In genomic region chr17:3475155-3475808, GRCh38 we compare ENCODE assay signal across 14 cellular contexts. TPM values are rescaled to one million over a fixed set of nuclear protein-coding genes. Genes with fewer than 3 reads are reported as not detected.
DNase-seq lines count a peak whose midpoint lies in the region; ATAC-seq and TF ChIP-seq lines count a peak whose summit lies in the region.
"Had no signal": no experiment of that assay in that cellular context is flagged by ENCODE, and none has a peak within 500 bp of the region (broad histone marks: within the 10 kb centered on the region; RNA-seq: fewer than 3 reads in every experiment).

No MANE protein-coding gene starts in this region.

- TF ChIP-seq POLR2A in breast epithelium (IDR thresholded peaks at IDR 0.05) (no peak), ovary (IDR thresholded peaks at IDR 0.05) (no peak), transverse colon (IDR thresholded peaks at IDR 0.05) (no peak)

- TF ChIP-seq CTCF in breast epithelium (IDR thresholded peaks at IDR 0.05) (no peak), glutamatergic neuron (IDR thresholded peaks at IDR 0.05; ENCODE audit: partially characterized antibody, unreplicated experiment) (no peak), ovary (IDR thresholded peaks at IDR 0.05) (no peak), transverse colon (IDR thresholded peaks at IDR 0.05) (no peak)

- peak overlapping the region in 2 of 3 donors; percentile 40 to 60 for H3K4me3 ChIP-seq in breast epithelium
- peak overlapping the region; percentile 19 for H3K4me3 ChIP-seq in ovary
- H3K4me3 ChIP-seq in transverse colon, result peak overlapping the region in 2 of 4 donors; percentile 16 to 45
- H3K4me3 ChIP-seq: lung had no signal

- no peaks in the 10 kb centered on the region for H3K36me3 ChIP-seq in breast epithelium
- H3K36me3 ChIP-seq in ovary, result no peaks in the 10 kb centered on the region
- no peaks in the 10 kb centered on the region for H3K36me3 ChIP-seq in transverse colon
- H3K36me3 ChIP-seq: heart right ventricle had no signal

- H3K4me1 ChIP-seq in breast epithelium, result no peaks in the 10 kb centered on the region
- peaks cover 1% of the 10 kb centered on the region for H3K4me1 ChIP-seq in ovary (ENCODE audit: insufficient read depth)
- peaks cover 11 to 38% (median 18%) of the 10 kb centered on the region in 4 donors for H3K4me1 ChIP-seq in transverse colon

- H3K4me1 Mint-ChIP-seq in glutamatergic neuron (ENCODE audit: low read depth, unreplicated experiment), result peaks cover 6% of the 10 kb centered on the region
- H3K4me1 Mint-ChIP-seq in T-helper 2 cell treated with Interferon-gamma antibody and Interleukin-4, amounts not matched to agents 5 μg/mL and 100 μg/mL, for 36 hours (ENCODE audit: low read depth), result peaks cover 5% of the 10 kb centered on the region

- no peak overlapping the region for H3K4me3 Mint-ChIP-seq in glutamatergic neuron (ENCODE audit: unreplicated experiment)
- no peak overlapping the region for H3K4me3 Mint-ChIP-seq in T-helper 2 cell treated with Interferon-gamma antibody and Interleukin-4, amounts not matched to agents 5 μg/mL and 100 μg/mL, for 36 hours

- no peaks in the 10 kb centered on the region for H3K27me3 ChIP-seq in breast epithelium
- no peaks in the 10 kb centered on the region for H3K27me3 ChIP-seq in ovary
- no peaks in the 10 kb centered on the region for H3K27me3 ChIP-seq in transverse colon
- H3K27me3 ChIP-seq: heart right ventricle had no signal

- in situ Hi-C loops in transverse colon (cut with MboI; ENCODE audit: low pct_ligation_motif_present in 1 of 4, low pct_unique_long_range_greater_than_20kb in 1 of 4, low sequenced_read_pairs in 3 of 4), result loop anchor here in 1 of 4 donors (25.0 kb wide), 1 partner anchor 88 kb away; the partner anchor contains the start of genes OR1E1 and OR3A2

- peaks cover 2% of the 10 kb centered on the region for H3K9me3 Mint-ChIP-seq in glutamatergic neuron (ENCODE audit: unreplicated experiment)
- no peaks in the 10 kb centered on the region for H3K9me3 Mint-ChIP-seq in T-helper 2 cell treated with Interferon-gamma antibody and Interleukin-4, amounts not matched to agents 5 μg/mL and 100 μg/mL, for 36 hours

- 42 to 48% (median 48%) methylated on average over 6 of the region's 6 CpGs for WGBS in ovary, 3 donors
- WGBS in transverse colon (ENCODE audit: low coverage in 1 of 2), 2 donors, result 53 to 63% methylated on average over 5 to 6 of the region's 6 CpGs

- H3K27ac ChIP-seq in breast epithelium (peak overlapping the region; percentile 34 to 62), ovary (no peak overlapping the region), transverse colon (peak overlapping the region; percentile 69 to 84 (median 74))
- H3K27ac ChIP-seq: C4-2B had no signal

- ATAC-seq in GM19397 (IDR thresholded peaks at IDR 0.05; ENCODE audit: unreplicated experiment), result no peak
- ATAC-seq: SK-N-SH treated with all-trans-retinoic acid at 6 μM for 48 hours had no signal

- no peak for TF ChIP-seq EP300 in ovary (IDR thresholded peaks at IDR 0.05)
- no peak for TF ChIP-seq EP300 in transverse colon (IDR thresholded peaks at IDR 0.05; ENCODE audit: low read depth)

- H3K27ac Mint-ChIP-seq in glutamatergic neuron (ENCODE audit: unreplicated experiment), result peak overlapping the region; percentile 33
- no peak overlapping the region for H3K27ac Mint-ChIP-seq in T-helper 2 cell treated with Interferon-gamma antibody and Interleukin-4, amounts not matched to agents 5 μg/mL and 100 μg/mL, for 36 hours

- no peaks in the 10 kb centered on the region for H3K36me3 Mint-ChIP-seq in glutamatergic neuron (ENCODE audit: unreplicated experiment)
- no peaks in the 10 kb centered on the region for H3K36me3 Mint-ChIP-seq in T-helper 2 cell treated with Interferon-gamma antibody and Interleukin-4, amounts not matched to agents 5 μg/mL and 100 μg/mL, for 36 hours (ENCODE audit: low read depth)

- no peaks in the 10 kb centered on the region for H3K9me3 ChIP-seq in breast epithelium
- H3K9me3 ChIP-seq in ovary, result no peaks in the 10 kb centered on the region
- H3K9me3 ChIP-seq in transverse colon, result no peaks in the 10 kb centered on the region
- H3K9me3 ChIP-seq: heart right ventricle had no signal

- no peak for DNase-seq in breast epithelium (ENCODE audit: low spot score in 2 of 2)
- no peak for DNase-seq in glutamatergic neuron
- no peak for DNase-seq in ovary
- DNase-seq in transverse colon, result no peak
- DNase-seq in T-helper 2 cell treated with Interferon-gamma antibody and Interleukin-4, amounts not matched to agents 5 μg/mL and 100 μg/mL, for 36 hours (ENCODE audit: low spot score), result no peak
- DNase-seq in NK-92 treated with Interleukin-12 subunit alpha and Interleukin-12 subunit beta, amount 100 ng/mL, for 24 hours (lab: John Stamatoyannopoulos, UW), result no peak
- DNase-seq: activated CD8-positive, alpha-beta memory T cell treated with anti-CD3 and anti-CD28 coated beads for 24 hours; activated gamma-delta T cell treated with Interleukin-2 at 50 U/mL for 16 hours; heart right ventricle; MV-4-11 had no signal

- intact Hi-C loops in breast epithelium (cut with DNase I; ENCODE audit: low total_unique reads) (no loop called here), ovary (cut with DNase I) (no loop called here), transverse colon (cut with DNase I; ENCODE audit: low total_unique reads) (no loop called here)

- no peaks in the 10 kb centered on the region for H3K27me3 Mint-ChIP-seq in glutamatergic neuron (ENCODE audit: unreplicated experiment)
- H3K27me3 Mint-ChIP-seq in T-helper 2 cell treated with Interferon-gamma antibody and Interleukin-4, amounts not matched to agents 5 μg/mL and 100 μg/mL, for 36 hours (ENCODE audit: low read depth), result no peaks in the 10 kb centered on the region

RNA-seq across cellular contexts. Expression of gene ASPA, which starts 0.5 kb away (rescaled TPM):
- total RNA-seq in breast epithelium (1 to 10 TPM in 2 of 3 donors, under 1 TPM in 1; 0.98 to 3.8 (median 1.6) TPM), glutamatergic neuron (ENCODE audit: unreplicated experiment) (not detected), ovary (10 to 100 TPM in 1 of 7 donors, 1 to 10 TPM in 4, under 1 TPM in 2; 0.46 to 10.3 (median 2.9) TPM), transverse colon (1 to 10 TPM in 3 of 4 donors, under 1 TPM in 1; 1.00 to 5.2 (median 2.9) TPM)
- 1 to 10 TPM; 1.9 to 7.7 TPM for polyA plus RNA-seq in ovary

RNA-seq across cellular contexts. Expression of gene SPATA22, which starts 3.7 kb away (rescaled TPM):
- total RNA-seq in breast epithelium, result under 1 TPM; 0.29 to 0.98 (median 0.80) TPM
- total RNA-seq in glutamatergic neuron (ENCODE audit: unreplicated experiment), result not detected
- under 1 TPM in 2 of 7 donors, not detected in 5; 0.40 to 0.89 TPM for total RNA-seq in ovary
- under 1 TPM in 1 of 2 donors, not detected in 1; 0.30 TPM for polyA plus RNA-seq in ovary
- not detected for total RNA-seq in transverse colon
- total RNA-seq: lung had no signal

RNA-seq across cellular contexts. Expression of gene OR1E2, which starts 41.6 kb away (rescaled TPM):
- total RNA-seq in breast epithelium (not detected), glutamatergic neuron (ENCODE audit: unreplicated experiment) (not detected), ovary (not detected), transverse colon (not detected)
- not detected for polyA plus RNA-seq in ovary
- total RNA-seq: lung had no signal
- polyA plus RNA-seq: heart right ventricle, lung had no signal

Comparison
In these comparisons a context has a peak if more than half of its experiments do, and no peak if none do; other contexts are left out.
1. H3K27ac ChIP-seq: peak in breast epithelium (2 of 2) and transverse colon (4 of 4); none in ovary (0 of 2).